20 cellular contexts compared by ENCODE assay signal in genomic region chr17:4334776-4335175, GRCh38. TPM values are rescaled to one million over a fixed set of nuclear protein-coding genes. Genes with fewer than 3 reads are reported as not detected.
DNase-seq lines count a peak whose midpoint lies in the region; ATAC-seq and TF ChIP-seq lines count a peak whose summit lies in the region.
"Had no signal": no experiment of that assay in that cellular context is flagged by ENCODE, and none has a peak within 500 bp of the region (broad histone marks: within the 10 kb centered on the region; RNA-seq: fewer than 3 reads in every experiment).

No MANE protein-coding gene starts in this region.

- ATAC-seq in activated CD8-positive, alpha-beta T cell treated with anti-CD3 and anti-CD28 coated beads for 36 hours, result no peak
- ATAC-seq in naive thymus-derived CD4-positive, alpha-beta T cell, result peak; percentile 54
- no peak for ATAC-seq in GM21576 (IDR thresholded peaks at IDR 0.05; ENCODE audit: unreplicated experiment)
- ATAC-seq: left cardiac atrium had no signal

- H3K36me3 Mint-ChIP-seq in CD8-positive, alpha-beta memory T cell, result peaks cover 0 to 8% (median 5%) of the 10 kb centered on the region in 3 donors
- H3K36me3 Mint-ChIP-seq in activated CD8-positive, alpha-beta T cell treated with anti-CD3 and anti-CD28 coated beads for 36 hours (ENCODE audit: low read depth), result peaks cover 2% of the 10 kb centered on the region
- H3K36me3 Mint-ChIP-seq in naive thymus-derived CD4-positive, alpha-beta T cell, result peaks cover 0 to 9% (median 4%) of the 10 kb centered on the region in 5 donors

- peaks cover 49% of the 10 kb centered on the region for H3K4me1 ChIP-seq in CD8-positive, alpha-beta memory T cell (ENCODE audit: insufficient read depth, low read length)
- H3K4me1 ChIP-seq in naive thymus-derived CD4-positive, alpha-beta T cell (ENCODE audit: control insufficient read depth in 2 of 2, insufficient read depth in 2 of 2, low read length in 2 of 2), result peaks cover 7 to 25% of the 10 kb centered on the region in 2 donors

- H3K4me3 ChIP-seq in CD8-positive, alpha-beta memory T cell (ENCODE audit: low read length), result no peak overlapping the region
- H3K4me3 ChIP-seq in naive thymus-derived CD4-positive, alpha-beta T cell (ENCODE audit: low read length), result no peak overlapping the region
- H3K4me3 ChIP-seq: GM23248, testis had no signal

- POLR2A ChIA-PET in CD8-positive, alpha-beta memory T cell (lab: Charles Lee), result interaction anchor here (0.5 kb wide), 1 partner anchor 31 kb away, joined by 3 read pairs; no protein-coding TSS in a partner anchor
- POLR2A ChIA-PET in activated CD8-positive, alpha-beta T cell treated with anti-CD3 and anti-CD28 coated beads for 36 hours (lab: Charles Lee), result no interaction called here
- POLR2A ChIA-PET in naive thymus-derived CD4-positive, alpha-beta T cell (lab: Charles Lee), result no interaction called here
- POLR2A ChIA-PET in GM10248 (lab: Yijun Ruan, JAX), result no interaction called here

- no peaks in the 10 kb centered on the region for H3K27me3 ChIP-seq in CD8-positive, alpha-beta memory T cell (ENCODE audit: insufficient read depth, low read length, poor library complexity, severe bottlenecking)
- no peaks in the 10 kb centered on the region for H3K27me3 ChIP-seq in naive thymus-derived CD4-positive, alpha-beta T cell (ENCODE audit: control insufficient read depth in 2 of 2, insufficient read depth in 2 of 2, low read length in 2 of 2)
- H3K27me3 ChIP-seq: testis had no signal

- H3K4me3 Mint-ChIP-seq in CD8-positive, alpha-beta memory T cell, result peak overlapping the region in 6 of 7 donors; percentile 11 to 60 (median 38)
- no peak overlapping the region for H3K4me3 Mint-ChIP-seq in activated CD8-positive, alpha-beta T cell treated with anti-CD3 and anti-CD28 coated beads for 36 hours
- peak overlapping the region in 9 of 10 donors; percentile 36 to 83 (median 59) for H3K4me3 Mint-ChIP-seq in naive thymus-derived CD4-positive, alpha-beta T cell

- CTCF ChIA-PET in CD8-positive, alpha-beta memory T cell (lab: Charles Lee), result no interaction called here
- CTCF ChIA-PET in activated CD8-positive, alpha-beta T cell treated with anti-CD3 and anti-CD28 coated beads for 36 hours (lab: Charles Lee), result no interaction called here
- CTCF ChIA-PET in naive thymus-derived CD4-positive, alpha-beta T cell (lab: Charles Lee), result no interaction called here
- CTCF ChIA-PET in GM10248 (lab: Yijun Ruan, JAX), result interaction anchor here (2.8 kb wide), 1 partner anchor 30 kb away, joined by 9 read pairs; no protein-coding TSS in a partner anchor

- H3K9me3 ChIP-seq in CD8-positive, alpha-beta memory T cell (ENCODE audit: low read length), result no peaks in the 10 kb centered on the region
- H3K9me3 ChIP-seq in naive thymus-derived CD4-positive, alpha-beta T cell (ENCODE audit: control insufficient read depth in 2 of 3, low read length in 3 of 3), result no peaks in the 10 kb centered on the region
- H3K9me3 ChIP-seq: testis had no signal

- no peaks in the 10 kb centered on the region for H3K9me3 Mint-ChIP-seq in CD8-positive, alpha-beta memory T cell
- H3K9me3 Mint-ChIP-seq in activated CD8-positive, alpha-beta T cell treated with anti-CD3 and anti-CD28 coated beads for 36 hours, result no peaks in the 10 kb centered on the region
- H3K9me3 Mint-ChIP-seq in naive thymus-derived CD4-positive, alpha-beta T cell, result no peaks in the 10 kb centered on the region

- H3K27ac Mint-ChIP-seq in CD8-positive, alpha-beta memory T cell, result peak overlapping the region; percentile 63 to 93 (median 78)
- H3K27ac Mint-ChIP-seq in activated CD8-positive, alpha-beta T cell treated with anti-CD3 and anti-CD28 coated beads for 36 hours, result peak overlapping the region; percentile 75
- H3K27ac Mint-ChIP-seq in naive thymus-derived CD4-positive, alpha-beta T cell, result peak overlapping the region in 8 of 9 donors; percentile 5 to 87 (median 73)

- DNase-seq in CD8-positive, alpha-beta memory T cell, result no peak
- DNase-seq in activated CD8-positive, alpha-beta T cell treated with anti-CD3 and anti-CD28 coated beads for 36 hours, result no peak
- peak in 5 of 9 donors; percentile 11 to 30 (median 24) for DNase-seq in naive thymus-derived CD4-positive, alpha-beta T cell
- DNase-seq in GM10248 (ENCODE audit: extremely low spot score), result no peak
- DNase-seq in middle frontal gyrus (ENCODE audit: extremely low spot score, low spot score), result no peak
- no peak for DNase-seq in NCI-H1048 (lab: John Stamatoyannopoulos, UW)
- DNase-seq: activated CD4-positive, CD25-positive, alpha-beta regulatory T cell treated with anti-CD3 and anti-CD28 coated beads, Interleukin-2, amount 50 U/mL, for 72 hours; cortex of kidney; foreskin melanocyte; GF-D8; GM23248; IMR-90; left cardiac atrium; midbrain; NCI-H2029 treated with DMSO at 0.1 percent for 48 hours; Right ventricle myocardium superior; stimulated activated CD4-positive, alpha-beta T cell treated with anti-CD3 and anti-CD28 coated beads, Interleukin-4, amount 100 ng/mL, for 1 hour; testis had no signal

- H3K27me3 Mint-ChIP-seq in CD8-positive, alpha-beta memory T cell, result no peaks in the 10 kb centered on the region
- no peaks in the 10 kb centered on the region for H3K27me3 Mint-ChIP-seq in activated CD8-positive, alpha-beta T cell treated with anti-CD3 and anti-CD28 coated beads for 36 hours
- no peaks in the 10 kb centered on the region for H3K27me3 Mint-ChIP-seq in naive thymus-derived CD4-positive, alpha-beta T cell

- TF ChIP-seq CTCF in C4-2B (conservative IDR thresholded peaks at IDR 0.05), result no peak
- TF ChIP-seq CTCF in activated CD8-positive, alpha-beta T cell treated with anti-CD3 and anti-CD28 coated beads for 36 hours (IDR thresholded peaks at IDR 0.05), result no peak
- no peak for TF ChIP-seq CTCF in GM10248 (IDR thresholded peaks at IDR 0.05; ENCODE audit: control extremely low read depth, extremely low read depth, low read depth, missing control alignments)

- intact Hi-C loops in activated CD8-positive, alpha-beta T cell treated with anti-CD3 and anti-CD28 coated beads for 36 hours (cut with micrococcal nuclease), result no loop called here
- intact Hi-C loops in naive thymus-derived CD4-positive, alpha-beta T cell (cut with micrococcal nuclease), result no loop called here

- peaks cover 52 to 84% (median 78%) of the 10 kb centered on the region in 3 donors for H3K4me1 Mint-ChIP-seq in CD8-positive, alpha-beta memory T cell
- peaks cover 46% of the 10 kb centered on the region for H3K4me1 Mint-ChIP-seq in activated CD8-positive, alpha-beta T cell treated with anti-CD3 and anti-CD28 coated beads for 36 hours (ENCODE audit: low read depth)
- peaks cover 19 to 83% (median 65%) of the 10 kb centered on the region in 7 donors for H3K4me1 Mint-ChIP-seq in naive thymus-derived CD4-positive, alpha-beta T cell

- no peaks in the 10 kb centered on the region for H3K36me3 ChIP-seq in CD8-positive, alpha-beta memory T cell (ENCODE audit: insufficient read depth, low read length)
- H3K36me3 ChIP-seq in naive thymus-derived CD4-positive, alpha-beta T cell (ENCODE audit: control insufficient read depth in 2 of 3, insufficient read depth in 3 of 3, low read length in 3 of 3), result no peaks in the 10 kb centered on the region

- peak overlapping the region; percentile 16; the same call in 1 of the 2 replicates for H3K27ac ChIP-seq in C4-2B
- H3K27ac ChIP-seq in CD8-positive, alpha-beta memory T cell (ENCODE audit: low read depth, low read length), result no peak overlapping the region
- no peak overlapping the region for H3K27ac ChIP-seq in naive thymus-derived CD4-positive, alpha-beta T cell (ENCODE audit: low read depth, low read length)
- H3K27ac ChIP-seq: GM23248, testis had no signal

RNA-seq across cellular contexts. Expression of gene UBE2G1, which starts 31.7 kb away (rescaled TPM):
- total RNA-seq in CD8-positive, alpha-beta memory T cell, result 10 to 100 TPM; 54.9 to 68.0 TPM
- 66.6 TPM for polyA plus RNA-seq in CD8-positive, alpha-beta memory T cell
- 10 to 100 TPM; 40.2 to 44.0 TPM for total RNA-seq in activated CD8-positive, alpha-beta T cell treated with anti-CD3 and anti-CD28 coated beads for 36 hours
- 10 to 100 TPM; 50.1 to 63.7 (median 56.6) TPM for total RNA-seq in naive thymus-derived CD4-positive, alpha-beta T cell
- 10 to 100 TPM; 55.1 to 68.9 TPM for polyA plus RNA-seq in naive thymus-derived CD4-positive, alpha-beta T cell

Comparison
In these comparisons a context has a peak if more than half of its experiments do, and no peak if none do; other contexts are left out.
1. DNase-seq: peak in naive thymus-derived CD4-positive, alpha-beta T cell (5 of 9); none in CD8-positive, alpha-beta memory T cell (0 of 5), activated CD8-positive, alpha-beta T cell treated with anti-CD3 and anti-CD28 coated beads for 36 hours (single experiment), GM10248 (single experiment), middle frontal gyrus (single experiment) and NCI-H1048 (single experiment).
2. Peak in every context shown above with its lines, with median percentiles within 50 percentile points of each other: H3K27ac Mint-ChIP-seq.